8 cellular contexts compared by ENCODE assay signal in genomic region chr7:74173866-74174605, GRCh38. TPM values are rescaled to one million over a fixed set of nuclear protein-coding genes. Genes with fewer than 3 reads are reported as not detected.
DNase-seq lines count a peak whose midpoint lies in the region; ATAC-seq and TF ChIP-seq lines count a peak whose summit lies in the region.

TSS of gene EIF4H (plus strand) at chr7:74174356. CDS start at chr7:74174384, 28 bp downstream.

- no peak for TF ChIP-seq CTCF in KMS-11 (conservative IDR thresholded peaks at IDR 0.05; ENCODE audit: low read depth, low read length)
- no peak for TF ChIP-seq CTCF in Panc1 (IDR thresholded peaks at IDR 0.05)

- H3K9me3 ChIP-seq in Panc1 (ENCODE audit: control insufficient read depth, insufficient read depth, low read depth, low read length) (no peaks in the 10 kb centered on the region), muscle layer of colon (ENCODE audit: low read length) (no peaks in the 10 kb centered on the region)

- POLR2A ChIA-PET in Panc1 (lab: Charles Lee), result interaction anchor here (0.6 to 0.8 kb wide), 4 partner anchors 9 to 89 kb away, joined by 3 to 11 read pairs (median 3); no protein-coding TSS in a partner anchor

- H3K4me3 ChIP-seq in KMS-11 (IDR thresholded peaks at IDR 0.05; ENCODE audit: insufficient read depth, low read depth, low read length) (peak within 1 kb of the TSS; percentile 59), Panc1 (ENCODE audit: low read depth in 2 of 2, low read length in 2 of 2) (peak within 1 kb of the TSS; percentile 93 to 99), muscle layer of colon (ENCODE audit: low read depth in 1 of 2, low read length in 2 of 2) (peak within 1 kb of the TSS; percentile 89 to 96)

- H3K4me1 Mint-ChIP-seq in activated T-cell treated with anti-CD3 and anti-CD28 coated beads, Interleukin-2, amount 50 U/mL, for 4 hours (ENCODE audit: low read depth), result peaks cover 43% of the 10 kb centered on the region

- H3K27me3 Mint-ChIP-seq in activated T-cell treated with anti-CD3 and anti-CD28 coated beads, Interleukin-2, amount 50 U/mL, for 4 hours (ENCODE audit: low read depth), result no peaks in the 10 kb centered on the region

- no TSS peak for BruUV-seq in Panc1 (replicated peaks; lab: Mats Ljungman, UMichigan)

- ATAC-seq in GM21737 (IDR thresholded peaks at IDR 0.05; ENCODE audit: unreplicated experiment) (peak; percentile 83), Panc1 (peak; percentile 97), esophagus mucosa (peak; percentile 95)
- peak; percentile 86 to 88 for ATAC-seq in activated T-cell treated with anti-CD3 and anti-CD28 coated beads, Interleukin-2, amount 50 U/mL, for 4 hours

- peaks cover 49% of the 10 kb centered on the region for H3K79me2 ChIP-seq in KMS-11 (ENCODE audit: insufficient read depth, low read depth)

- no peaks in the 10 kb centered on the region for H3K9me3 Mint-ChIP-seq in activated T-cell treated with anti-CD3 and anti-CD28 coated beads, Interleukin-2, amount 50 U/mL, for 4 hours

- H3K4me3 Mint-ChIP-seq in activated T-cell treated with anti-CD3 and anti-CD28 coated beads, Interleukin-2, amount 50 U/mL, for 4 hours, result peak within 1 kb of the TSS; percentile 92

- peak within 1 kb of the TSS; percentile 91 for H2AFZ ChIP-seq in KMS-11 (ENCODE audit: low read depth)

- H3K27me3 ChIP-seq in KMS-11 (ENCODE audit: insufficient read depth, low read depth) (no peaks in the 10 kb centered on the region), Panc1 (ENCODE audit: control insufficient read depth, insufficient read depth, low read length) (no peaks in the 10 kb centered on the region), muscle layer of colon (ENCODE audit: control insufficient read depth in 1 of 2, insufficient read depth in 2 of 2, low read length in 2 of 2) (no peaks in the 10 kb centered on the region)

- peaks cover 43% of the 10 kb centered on the region for H4K20me1 ChIP-seq in KMS-11 (ENCODE audit: insufficient read depth)

- H3K27ac ChIP-seq in KMS-11 (peak within 1 kb of the TSS; percentile 69), Panc1 (ENCODE audit: low read length) (peak within 1 kb of the TSS; percentile 98), muscle layer of colon (ENCODE audit: low read depth, low read length) (peak within 1 kb of the TSS; percentile 94)

- intact Hi-C loops in Panc1 (cut with micrococcal nuclease; ENCODE audit: unreplicated experiment), result loop anchor here (10.0 kb wide), 1 partner anchor 99 kb away; no protein-coding TSS in a partner anchor

- peak; percentile 94 for DNase-seq in DMS53 treated with DMSO at 0.1 percent for 48 hours (lab: John Stamatoyannopoulos, UW; ENCODE audit: unreplicated experiment)
- DNase-seq in Panc1 (ENCODE audit: low read depth, low spot score), result peak; percentile 79
- DNase-seq in activated T-cell treated with anti-CD3 and anti-CD28 coated beads, Interleukin-2, amount 50 U/mL, for 4 hours, result peak; percentile 94
- DNase-seq in stimulated activated CD8-positive, alpha-beta memory T cell treated with anti-CD3 and anti-CD28 coated beads, Interleukin-7, amount 100 ng/mL, for 1 hour (ENCODE audit: low read depth in 2 of 2), result peak; percentile 92 to 96

- in situ Hi-C loops in Panc1 (cut with HindIII; ENCODE audit: low pct_unique_long_range_greater_than_20kb, low sequenced_read_pairs), result no loop called here

- H3K4me2 ChIP-seq in KMS-11, result peak within 1 kb of the TSS; percentile 97

- H3K36me3 ChIP-seq in KMS-11 (ENCODE audit: insufficient read depth), result peaks cover 2% of the 10 kb centered on the region; the same call in 1 of the 2 replicates
- H3K36me3 ChIP-seq in Panc1 (ENCODE audit: control insufficient read depth, insufficient read depth, low read length), result peaks cover 14% of the 10 kb centered on the region
- H3K36me3 ChIP-seq in muscle layer of colon (ENCODE audit: insufficient read depth, low read length), result no peaks in the 10 kb centered on the region

- H3K36me3 Mint-ChIP-seq in activated T-cell treated with anti-CD3 and anti-CD28 coated beads, Interleukin-2, amount 50 U/mL, for 4 hours (ENCODE audit: insufficient read depth), result peaks cover 18% of the 10 kb centered on the region

- H3K4me1 ChIP-seq in KMS-11 (ENCODE audit: low read depth, poor library complexity, severe bottlenecking), result peaks cover 39% of the 10 kb centered on the region
- H3K4me1 ChIP-seq in Panc1 (ENCODE audit: control insufficient read depth, insufficient read depth, low read length), result peaks cover 31% of the 10 kb centered on the region
- H3K4me1 ChIP-seq in muscle layer of colon (ENCODE audit: insufficient read depth, low read length), result peaks cover 38% of the 10 kb centered on the region

- CTCF ChIA-PET in Panc1 (lab: Charles Lee), result interaction anchor here (1.0 kb wide), 1 partner anchor 11 kb away, joined by 3 read pairs; no protein-coding TSS in a partner anchor

- H3K9ac ChIP-seq in KMS-11 (peak within 1 kb of the TSS; percentile 97), muscle layer of colon (ENCODE audit: low read length) (peak within 1 kb of the TSS; percentile 89)

RNA-seq across cellular contexts. Expression of gene EIF4H, which starts in this region (rescaled TPM):
- total RNA-seq in Panc1 (2021; ENCODE audit: unreplicated experiment), result 318 TPM
- 295 TPM for polyA plus RNA-seq in Panc1 (2012; ENCODE audit: insufficient read length)
- total RNA-seq in activated T-cell treated with anti-CD3 and anti-CD28 coated beads, Interleukin-2, amount 50 U/mL, for 4 hours, result 100 to 1,000 TPM; 427 to 433 (median 433) TPM
- 235 TPM for total RNA-seq in esophagus mucosa

Comparison
In these comparisons a context has a peak if more than half of its experiments do, and no peak if none do; other contexts are left out.
1. Peak in every context shown above with its lines: DNase-seq, ATAC-seq, H3K4me3 ChIP-seq and H3K27ac ChIP-seq.